22 cellular contexts compared by ENCODE assay signal in genomic region chr2:130985206-130985779, GRCh38.
A peak's percentile ranks its signal among the peaks of the same experiment; 100 is the strongest.
DNase-seq lines count a peak whose midpoint lies in the region; ATAC-seq, FAIRE-seq and TF ChIP-seq lines count a peak whose summit lies in the region.
"Had no signal": no experiment of that assay in that cellular context is flagged by ENCODE, and none has a peak within 500 bp of the region (broad histone marks: within the 10 kb centered on the region; RNA-seq: fewer than 3 reads in every experiment).

No MANE protein-coding gene starts in this region.

- H3K79me1 ChIP-seq in IMR-90 (ENCODE audit: low read depth in 1 of 2, low read length in 2 of 2) = no peaks in the 10 kb centered on the region

- peak overlapping the region; percentile 50 for H2BK5ac ChIP-seq in IMR-90 (ENCODE audit: low read depth, low read length, poor library complexity, severe bottlenecking)

- H3K9me3 ChIP-seq in IMR-90 (ENCODE audit: control insufficient read depth, insufficient read depth, low read length) (no peaks in the 10 kb centered on the region), HepG2 (ENCODE audit: low read length) (peaks cover 5% of the 10 kb centered on the region; the same call in 1 of the 2 replicates)

- H3K27me3 ChIP-seq in IMR-90 (ENCODE audit: control insufficient read depth, insufficient read depth, low read length) (no peaks in the 10 kb centered on the region), HepG2 (ENCODE audit: control insufficient read depth in 1 of 2, insufficient read depth in 2 of 2, low read length in 2 of 2) (peaks cover 0 to 15% of the 10 kb centered on the region in 2 experiments; a peak in 2 of 5 replicates)

- H3K4ac ChIP-seq in IMR-90 (ENCODE audit: low read depth, low read length) = no peak overlapping the region

- H4K8ac ChIP-seq in IMR-90 (ENCODE audit: low read depth in 2 of 2, low read length in 2 of 2) = no peak overlapping the region

- no peak overlapping the region for H4K5ac ChIP-seq in IMR-90 (ENCODE audit: low read depth, low read length)

- no peak overlapping the region for H3K9ac ChIP-seq in IMR-90 (ENCODE audit: low read depth, low read length)
- H3K9ac ChIP-seq in HepG2 (ENCODE audit: insufficient read depth, low read depth, low read length) = no peak overlapping the region

- POLR2A ChIA-PET in IMR-90 (lab: Charles Lee; ENCODE audit: unreplicated experiment) = no interaction called here
- POLR2A ChIA-PET in HepG2 (lab: Yijun Ruan, JAX) = no interaction called here

- TF ChIP-seq RAD21 in IMR-90 (IDR thresholded peaks at IDR 0.05; ENCODE audit: low read length) (no peak), HepG2 (CRISPR knock-in tag; IDR thresholded peaks at IDR 0.05) (no peak)

- no peak overlapping the region for H3K14ac ChIP-seq in IMR-90 (replicated peaks; ENCODE audit: low read depth, low read length)

- DNase-seq in NOMO-1 treated with DMSO at 0.1 percent for 48 hours (lab: John Stamatoyannopoulos, UW; ENCODE audit: unreplicated experiment) = peak; percentile 11
- no peak for DNase-seq in NOMO-1 treated with dmso at 0.1 percent for 144 hours (lab: John Stamatoyannopoulos, UW; ENCODE audit: unreplicated experiment)
- DNase-seq in IMR-90 = no peak
- peak; percentile 23 for DNase-seq in NB4 (ENCODE audit: low read depth)
- no peak for DNase-seq in HepG2 (ENCODE audit: low spot score)
- no peak for DNase-seq in NCI-H146 (lab: John Stamatoyannopoulos, UW)
- no peak for DNase-seq in DMS 273 treated with DMSO at 0.1 percent for 48 hours (lab: John Stamatoyannopoulos, UW)
- DNase-seq: CD8-positive, alpha-beta memory T cell; NCI-H1048; NCI-H1436 treated with DMSO at 0.1 percent for 48 hours; NCI-H2029 treated with DMSO at 0.1 percent for 48 hours; NCI-H2171 treated with DMSO at 0.1 percent for 48 hours; NCI-H446 treated with DMSO at 0.1 percent for 48 hours; NK-92 treated with Interleukin-12 subunit alpha and Interleukin-12 subunit beta, amount 100 ng/mL, for 24 hours; PC-3; RPMI8226; SHP77 treated with DMSO at 0.1 percent for 48 hours; T-helper 17 cell had no signal

- H3K4me2 ChIP-seq in IMR-90 (ENCODE audit: low read depth, low read length) (no peak overlapping the region), HepG2 (ENCODE audit: low read depth, low read length) (no peak overlapping the region)

- no peak overlapping the region for H3K18ac ChIP-seq in IMR-90 (ENCODE audit: low read depth, low read length)

- no peak for TF ChIP-seq CTCF in IMR-90 (conservative IDR thresholded peaks at IDR 0.05; ENCODE audit: low read depth, low read length)
- TF ChIP-seq CTCF in NB4 (IDR thresholded peaks at IDR 0.05; ENCODE audit: low read depth, low read length) = no peak
- no peak for TF ChIP-seq CTCF in HepG2 (CRISPR knock-in tag; IDR thresholded peaks at IDR 0.05)

- no peak overlapping the region for H2BK15ac ChIP-seq in IMR-90 (ENCODE audit: low read depth, low read length)

- no peak overlapping the region for H4K91ac ChIP-seq in IMR-90 (ENCODE audit: insufficient read depth, low read depth, low read length)

- FAIRE-seq in HepG2 (lab: Jason Lieb, UNC) = no peak
- FAIRE-seq: GM12892 had no signal

- WGBS in IMR-90 (ENCODE audit: extremely low coverage in 2 of 2, insufficient read length in 1 of 2), 2 experiments = no CpG with 5 or more reads among the region's 4 CpGs
- WGBS in HepG2 (ENCODE audit: low lambda C conversion rate) = 8% methylated on average over 4 of the region's 4 CpGs

- H3K27ac ChIP-seq in IMR-90 (ENCODE audit: insufficient read depth, low read length) (no peak overlapping the region), HepG2 (ENCODE audit: extremely low read length, insufficient read depth, low read length) (no peak overlapping the region)
- H3K27ac ChIP-seq: 22Rv1 had no signal

- in situ Hi-C loops in IMR-90 (cut with MboI; ENCODE audit: low sequenced_read_pairs) = no loop called here
- in situ Hi-C loops in HepG2 (cut with HindIII; ENCODE audit: extremely low pct_ligation_motif_present, low pct_unique_long_range_greater_than_20kb) = no loop called here

- ATAC-seq in IMR-90 (ENCODE audit: low read depth) = no peak
- ATAC-seq in HepG2 = no peak
- ATAC-seq in GM18520 (IDR thresholded peaks at IDR 0.05; ENCODE audit: unreplicated experiment) = no peak
- ATAC-seq: HCT116, PC-3, T-helper 17 cell had no signal

- no peaks in the 10 kb centered on the region for H3K9me1 ChIP-seq in IMR-90 (ENCODE audit: insufficient read depth, low read length)

- BruUV-seq in IMR-90 (replicated peaks; lab: Mats Ljungman, UMichigan) (no TSS peak), HepG2 (replicated peaks; lab: Mats Ljungman, UMichigan) (no TSS peak)

- no peak overlapping the region for H2AK5ac ChIP-seq in IMR-90 (ENCODE audit: low read depth, low read length)

- no peak overlapping the region for H2AK9ac ChIP-seq in IMR-90 (replicated peaks; ENCODE audit: low read depth, low read length, poor library complexity)

- H2AFZ ChIP-seq in IMR-90 (replicated peaks; ENCODE audit: low read length, poor library complexity) (no peak overlapping the region), HepG2 (ENCODE audit: low read length) (no peak overlapping the region)

- no peak for TF ChIP-seq POLR2A in IMR-90 (IDR thresholded peaks at IDR 0.05; ENCODE audit: low read depth, low read length)
- no peak for TF ChIP-seq POLR2A in NB4 (IDR thresholded peaks at IDR 0.05; ENCODE audit: extremely low read depth, insufficient read length)
- no peak for TF ChIP-seq POLR2A in HepG2 (IDR thresholded peaks at IDR 0.05; ENCODE audit: insufficient read depth in 1 of 2, low read depth in 2 of 2, low read length in 2 of 2)

- no peak overlapping the region for H3K4me3 ChIP-seq in IMR-90 (ENCODE audit: insufficient read depth, low read depth, low read length)
- H3K4me3 ChIP-seq in NB4 (ENCODE audit: low read depth, low read length) = no peak overlapping the region
- no peak overlapping the region for H3K4me3 ChIP-seq in HepG2 (replicated peaks in 1 of 3; ENCODE audit: insufficient read depth in 1 of 3, low read depth in 2 of 3, low read length in 3 of 3)

- H3K36me3 ChIP-seq in IMR-90 (ENCODE audit: control insufficient read depth, insufficient read depth, low read length) = no peaks in the 10 kb centered on the region
- H3K36me3 ChIP-seq in HepG2 (replicated peaks in 1 of 2; ENCODE audit: control insufficient read depth in 1 of 2, insufficient read depth in 2 of 2, low read length in 2 of 2) = no peaks in the 10 kb centered on the region

- H3K4me1 ChIP-seq in IMR-90 (ENCODE audit: control insufficient read depth, insufficient read depth, low read length) (no peaks in the 10 kb centered on the region), HepG2 (ENCODE audit: insufficient read depth, low read length) (no peaks in the 10 kb centered on the region)

- H3K79me2 ChIP-seq in HepG2 (ENCODE audit: insufficient read depth, low read length) = no peaks in the 10 kb centered on the region

- no peak overlapping the region for H2BK120ac ChIP-seq in IMR-90 (ENCODE audit: low read depth, low read length)

- dilution Hi-C loops in IMR-90 (cut with HindIII; ENCODE audit: low sequenced_read_pairs, unreplicated experiment) = no loop called here

- intact Hi-C loops in IMR-90 (cut with micrococcal nuclease) (no loop called here), HepG2 (cut with micrococcal nuclease; ENCODE audit: unreplicated experiment) (no loop called here)

- H4K20me1 ChIP-seq in IMR-90 (ENCODE audit: insufficient read depth, low read length) (no peaks in the 10 kb centered on the region), HepG2 (ENCODE audit: insufficient read depth, low read length) (no peaks in the 10 kb centered on the region)

- H3K23ac ChIP-seq in IMR-90 (ENCODE audit: low read depth, low read length) = no peak overlapping the region

- CTCF ChIA-PET in IMR-90 (lab: Yijun Ruan, JAX) = no interaction called here
- CTCF ChIA-PET in HepG2 (lab: Yijun Ruan, JAX; ENCODE audit: low intra/inter-chr PET ratio, low total read pairs) = no interaction called here

- TF ChIP-seq EP300 in HepG2 (IDR thresholded peaks at IDR 0.05; ENCODE audit: low read depth in 2 of 2, low read length in 2 of 2) (no peak), HepG2 (CRISPR knock-in tag; IDR thresholded peaks at IDR 0.05; ENCODE audit: borderline replicate concordance) (no peak)

- H2BK20ac ChIP-seq in IMR-90 (ENCODE audit: low read depth, low read length) = no peak overlapping the region

- no peak overlapping the region for H3K56ac ChIP-seq in IMR-90 (ENCODE audit: extremely low read depth, insufficient read depth, low read length)

TF ChIP-seq in IMR-90, 13 proteins besides CTCF, POLR2A, EP300 and RAD21:
- TF ChIP-seq RFX5 (IDR thresholded peaks at IDR 0.05; ENCODE audit: low read depth, low read length) (no peak), MAZ (IDR thresholded peaks at IDR 0.05; ENCODE audit: borderline replicate concordance, low read depth, low read length) (no peak), MAFK (IDR thresholded peaks at IDR 0.05; ENCODE audit: low read depth, low read length) (no peak), FOS (IDR thresholded peaks at IDR 0.05; ENCODE audit: low read depth, low read length) (no peak), RCOR1 (IDR thresholded peaks at IDR 0.05; ENCODE audit: insufficient replicate concordance, low read length) (no peak), CEBPB (IDR thresholded peaks at IDR 0.05; ENCODE audit: low read depth, low read length) (no peak)

TF ChIP-seq in HepG2, 621 proteins besides CTCF, POLR2A, EP300 and RAD21:
- TF ChIP-seq ZNF124 (CRISPR knock-in tag; IDR thresholded peaks at IDR 0.05) (peak; percentile 94), ZBTB49 (CRISPR knock-in tag; IDR thresholded peaks at IDR 0.05; ENCODE audit: borderline replicate concordance) (no peak)

Comparison
In these comparisons a context has a peak if more than half of its experiments do, and no peak if none do; other contexts are left out.
1. DNase-seq: peak in NOMO-1 treated with DMSO at 0.1 percent for 48 hours (single experiment) and NB4 (single experiment); none in NOMO-1 treated with dmso at 0.1 percent for 144 hours (single experiment), IMR-90 (single experiment), HepG2 (single experiment), NCI-H146 (single experiment) and DMS 273 treated with DMSO at 0.1 percent for 48 hours (single experiment).